ENCODE assay signal across 2 cellular contexts in the genomic region with DNA sequence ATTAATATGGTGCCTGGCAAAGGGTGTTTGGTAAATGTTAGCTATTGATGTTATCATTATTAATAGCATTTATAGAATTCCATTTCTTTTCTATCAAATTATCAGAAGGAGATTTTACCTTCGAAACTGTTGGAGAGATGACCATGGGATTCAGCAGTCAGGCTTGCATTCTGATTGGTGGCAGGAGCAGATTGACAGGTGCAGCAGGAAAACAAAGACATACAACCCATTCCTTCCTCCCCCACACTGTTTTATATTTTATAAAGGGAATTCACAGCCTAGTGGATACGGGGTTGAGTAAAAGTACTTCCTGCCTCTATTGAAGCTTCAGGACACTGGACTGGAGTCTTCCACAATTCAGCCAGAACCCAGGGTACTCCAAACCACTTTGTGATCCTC.
TF ChIP-seq lines count a peak whose summit lies in the region.

No MANE protein-coding gene starts in this region.

TF ChIP-seq in SK-N-SH, 30 proteins besides CTCF, POLR2A, EP300 and RAD21 (continued from another document):
- TF ChIP-seq, protein P1, sequence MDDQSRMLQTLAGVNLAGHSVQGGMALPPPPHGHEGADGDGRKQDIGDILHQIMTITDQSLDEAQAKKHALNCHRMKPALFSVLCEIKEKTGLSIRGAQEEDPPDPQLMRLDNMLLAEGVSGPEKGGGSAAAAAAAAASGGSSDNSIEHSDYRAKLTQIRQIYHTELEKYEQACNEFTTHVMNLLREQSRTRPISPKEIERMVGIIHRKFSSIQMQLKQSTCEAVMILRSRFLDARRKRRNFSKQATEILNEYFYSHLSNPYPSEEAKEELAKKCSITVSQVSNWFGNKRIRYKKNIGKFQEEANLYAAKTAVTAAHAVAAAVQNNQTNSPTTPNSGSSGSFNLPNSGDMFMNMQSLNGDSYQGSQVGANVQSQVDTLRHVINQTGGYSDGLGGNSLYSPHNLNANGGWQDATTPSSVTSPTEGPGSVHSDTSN (IDR thresholded peaks at IDR 0.05) = peak; percentile 67

TF ChIP-seq in SK-N-SH treated with all-trans-retinoic acid at 6 μM for 48 hours, 23 proteins besides CTCF, POLR2A, EP300 and RAD21 (continued from another document):
- TF ChIP-seq, protein P2, sequence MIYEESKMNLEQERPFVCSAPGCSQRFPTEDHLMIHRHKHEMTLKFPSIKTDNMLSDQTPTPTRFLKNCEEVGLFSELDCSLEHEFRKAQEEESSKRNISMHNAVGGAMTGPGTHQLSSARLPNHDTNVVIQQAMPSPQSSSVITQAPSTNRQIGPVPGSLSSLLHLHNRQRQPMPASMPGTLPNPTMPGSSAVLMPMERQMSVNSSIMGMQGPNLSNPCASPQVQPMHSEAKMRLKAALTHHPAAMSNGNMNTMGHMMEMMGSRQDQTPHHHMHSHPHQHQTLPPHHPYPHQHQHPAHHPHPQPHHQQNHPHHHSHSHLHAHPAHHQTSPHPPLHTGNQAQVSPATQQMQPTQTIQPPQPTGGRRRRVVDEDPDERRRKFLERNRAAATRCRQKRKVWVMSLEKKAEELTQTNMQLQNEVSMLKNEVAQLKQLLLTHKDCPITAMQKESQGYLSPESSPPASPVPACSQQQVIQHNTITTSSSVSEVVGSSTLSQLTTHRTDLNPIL (CRISPR knock-in tag; IDR thresholded peaks at IDR 0.05; ENCODE audit: low read depth) = no peak
- TF ChIP-seq TCF4 (CRISPR knock-in tag; IDR thresholded peaks at IDR 0.05; ENCODE audit: borderline replicate concordance) (no peak), SNAI2 (CRISPR knock-in tag; IDR thresholded peaks at IDR 0.05) (no peak), OSR1 (CRISPR knock-in tag; IDR thresholded peaks at IDR 0.05) (no peak), RARB (CRISPR knock-in tag; IDR thresholded peaks at IDR 0.05) (no peak), TOX (CRISPR knock-in tag; IDR thresholded peaks at IDR 0.05; ENCODE audit: borderline replicate concordance) (no peak), ARNTL (CRISPR knock-in tag; IDR thresholded peaks at IDR 0.05; ENCODE audit: borderline replicate concordance, low read depth) (no peak), ZFP3 (CRISPR knock-in tag; IDR thresholded peaks at IDR 0.05) (no peak), ZNF70 (CRISPR knock-in tag; IDR thresholded peaks at IDR 0.05) (no peak), GLIS3 (CRISPR knock-in tag; IDR thresholded peaks at IDR 0.05) (no peak), CSDC2 (CRISPR knock-in tag; IDR thresholded peaks at IDR 0.05) (no peak), ESRRG (CRISPR knock-in tag; IDR thresholded peaks at IDR 0.05) (no peak), ISL1 (CRISPR knock-in tag; IDR thresholded peaks at IDR 0.05) (no peak)
- TF ChIP-seq, protein P3, sequence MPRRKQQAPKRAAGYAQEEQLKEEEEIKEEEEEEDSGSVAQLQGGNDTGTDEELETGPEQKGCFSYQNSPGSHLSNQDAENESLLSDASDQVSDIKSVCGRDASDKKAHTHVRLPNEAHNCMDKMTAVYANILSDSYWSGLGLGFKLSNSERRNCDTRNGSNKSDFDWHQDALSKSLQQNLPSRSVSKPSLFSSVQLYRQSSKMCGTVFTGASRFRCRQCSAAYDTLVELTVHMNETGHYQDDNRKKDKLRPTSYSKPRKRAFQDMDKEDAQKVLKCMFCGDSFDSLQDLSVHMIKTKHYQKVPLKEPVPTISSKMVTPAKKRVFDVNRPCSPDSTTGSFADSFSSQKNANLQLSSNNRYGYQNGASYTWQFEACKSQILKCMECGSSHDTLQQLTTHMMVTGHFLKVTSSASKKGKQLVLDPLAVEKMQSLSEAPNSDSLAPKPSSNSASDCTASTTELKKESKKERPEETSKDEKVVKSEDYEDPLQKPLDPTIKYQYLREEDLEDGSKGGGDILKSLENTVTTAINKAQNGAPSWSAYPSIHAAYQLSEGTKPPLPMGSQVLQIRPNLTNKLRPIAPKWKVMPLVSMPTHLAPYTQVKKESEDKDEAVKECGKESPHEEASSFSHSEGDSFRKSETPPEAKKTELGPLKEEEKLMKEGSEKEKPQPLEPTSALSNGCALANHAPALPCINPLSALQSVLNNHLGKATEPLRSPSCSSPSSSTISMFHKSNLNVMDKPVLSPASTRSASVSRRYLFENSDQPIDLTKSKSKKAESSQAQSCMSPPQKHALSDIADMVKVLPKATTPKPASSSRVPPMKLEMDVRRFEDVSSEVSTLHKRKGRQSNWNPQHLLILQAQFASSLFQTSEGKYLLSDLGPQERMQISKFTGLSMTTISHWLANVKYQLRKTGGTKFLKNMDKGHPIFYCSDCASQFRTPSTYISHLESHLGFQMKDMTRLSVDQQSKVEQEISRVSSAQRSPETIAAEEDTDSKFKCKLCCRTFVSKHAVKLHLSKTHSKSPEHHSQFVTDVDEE (CRISPR knock-in tag; IDR thresholded peaks at IDR 0.05) = no peak
- TF ChIP-seq, protein P4, sequence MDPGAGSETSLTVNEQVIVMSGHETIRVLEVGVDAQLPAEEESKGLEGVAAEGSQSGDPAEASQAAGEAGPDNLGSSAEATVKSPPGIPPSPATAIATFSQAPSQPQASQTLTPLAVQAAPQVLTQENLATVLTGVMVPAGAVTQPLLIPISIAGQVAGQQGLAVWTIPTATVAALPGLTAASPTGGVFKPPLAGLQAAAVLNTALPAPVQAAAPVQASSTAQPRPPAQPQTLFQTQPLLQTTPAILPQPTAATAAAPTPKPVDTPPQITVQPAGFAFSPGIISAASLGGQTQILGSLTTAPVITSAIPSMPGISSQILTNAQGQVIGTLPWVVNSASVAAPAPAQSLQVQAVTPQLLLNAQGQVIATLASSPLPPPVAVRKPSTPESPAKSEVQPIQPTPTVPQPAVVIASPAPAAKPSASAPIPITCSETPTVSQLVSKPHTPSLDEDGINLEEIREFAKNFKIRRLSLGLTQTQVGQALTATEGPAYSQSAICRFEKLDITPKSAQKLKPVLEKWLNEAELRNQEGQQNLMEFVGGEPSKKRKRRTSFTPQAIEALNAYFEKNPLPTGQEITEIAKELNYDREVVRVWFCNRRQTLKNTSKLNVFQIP (CRISPR knock-in tag; IDR thresholded peaks at IDR 0.05; ENCODE audit: borderline replicate concordance, low read depth) = no peak
- TF ChIP-seq, protein P5, sequence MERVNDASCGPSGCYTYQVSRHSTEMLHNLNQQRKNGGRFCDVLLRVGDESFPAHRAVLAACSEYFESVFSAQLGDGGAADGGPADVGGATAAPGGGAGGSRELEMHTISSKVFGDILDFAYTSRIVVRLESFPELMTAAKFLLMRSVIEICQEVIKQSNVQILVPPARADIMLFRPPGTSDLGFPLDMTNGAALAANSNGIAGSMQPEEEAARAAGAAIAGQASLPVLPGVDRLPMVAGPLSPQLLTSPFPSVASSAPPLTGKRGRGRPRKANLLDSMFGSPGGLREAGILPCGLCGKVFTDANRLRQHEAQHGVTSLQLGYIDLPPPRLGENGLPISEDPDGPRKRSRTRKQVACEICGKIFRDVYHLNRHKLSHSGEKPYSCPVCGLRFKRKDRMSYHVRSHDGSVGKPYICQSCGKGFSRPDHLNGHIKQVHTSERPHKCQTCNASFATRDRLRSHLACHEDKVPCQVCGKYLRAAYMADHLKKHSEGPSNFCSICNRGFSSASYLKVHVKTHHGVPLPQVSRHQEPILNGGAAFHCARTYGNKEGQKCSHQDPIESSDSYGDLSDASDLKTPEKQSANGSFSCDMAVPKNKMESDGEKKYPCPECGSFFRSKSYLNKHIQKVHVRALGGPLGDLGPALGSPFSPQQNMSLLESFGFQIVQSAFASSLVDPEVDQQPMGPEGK (CRISPR knock-in tag; IDR thresholded peaks at IDR 0.05; ENCODE audit: borderline replicate concordance) = no peak
